11 cellular contexts compared by ENCODE assay signal in the genomic region with DNA sequence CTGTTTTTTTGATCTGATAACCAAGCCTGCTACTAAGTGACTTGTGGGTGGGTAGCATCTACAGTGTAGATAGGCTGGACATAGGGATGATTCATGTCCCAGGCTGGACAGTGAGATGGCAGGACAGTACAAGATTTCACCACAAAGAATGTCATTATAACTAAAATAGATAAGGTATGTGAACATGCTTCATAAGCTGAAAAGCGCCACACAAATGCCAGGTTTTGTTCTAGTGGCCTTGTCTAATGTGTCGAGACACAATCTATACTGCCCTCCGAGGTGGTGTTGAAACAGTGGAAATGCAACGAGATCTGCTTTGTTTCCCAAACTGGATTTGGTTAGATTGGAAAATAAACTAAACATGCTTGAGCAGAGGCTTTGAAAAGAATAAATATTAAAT. TPM values are rescaled to one million over a fixed set of nuclear protein-coding genes. Genes with fewer than 3 reads are reported as not detected.
DNase-seq lines count a peak whose midpoint lies in the region; ATAC-seq and TF ChIP-seq lines count a peak whose summit lies in the region.
"Had no signal": no experiment of that assay in that cellular context is flagged by ENCODE, and none has a peak within 500 bp of the region (broad histone marks: within the 10 kb centered on the region; RNA-seq: fewer than 3 reads in every experiment).

No MANE protein-coding gene starts in this region.

- H3K27ac ChIP-seq in gastroesophageal sphincter (peak overlapping the region in 3 of 4 donors; percentile 18 to 98 (median 29)), tibial nerve (peak overlapping the region; percentile 5 to 96 (median 51)), caudate nucleus (ENCODE audit: low read depth, low read length) (no peak overlapping the region)
- no peak overlapping the region for H3K27ac ChIP-seq in CD4-positive, alpha-beta T cell (ENCODE audit: low read depth, low read length)

- intact Hi-C loops in activated CD8-positive, alpha-beta T cell treated with anti-CD3 and anti-CD28 coated beads for 36 hours (cut with micrococcal nuclease), result no loop called here
- intact Hi-C loops in CD4-positive, alpha-beta T cell (cut with DNase I, micrococcal nuclease), result no loop called here

- peaks cover 6% of the 10 kb centered on the region for H3K4me1 Mint-ChIP-seq in activated CD8-positive, alpha-beta T cell treated with anti-CD3 and anti-CD28 coated beads for 36 hours (ENCODE audit: low read depth)
- H3K4me1 Mint-ChIP-seq in activated CD8-positive, alpha-beta T cell treated with anti-CD3 and anti-CD28 coated beads, Interleukin-2, amount 10 ng/mL, durations not matched to agents 7 days and 5 days (ENCODE audit: low read depth), result peaks cover 31% of the 10 kb centered on the region
- H3K4me1 Mint-ChIP-seq in CD4-positive, alpha-beta T cell (ENCODE audit: low read depth), result peaks cover 4% of the 10 kb centered on the region

- H3K9me3 ChIP-seq in gastroesophageal sphincter (no peaks in the 10 kb centered on the region), tibial nerve (no peaks in the 10 kb centered on the region)
- H3K9me3 ChIP-seq in CD4-positive, alpha-beta T cell (ENCODE audit: control insufficient read depth, low read length), result no peaks in the 10 kb centered on the region

- H3K4me1 ChIP-seq in gastroesophageal sphincter, result peaks cover 18 to 89% (median 38%) of the 10 kb centered on the region in 3 donors
- H3K4me1 ChIP-seq in tibial nerve, result peaks cover 0 to 85% (median 62%) of the 10 kb centered on the region in 4 donors

- no peak overlapping the region for H3K4me3 ChIP-seq in gastroesophageal sphincter
- no peak overlapping the region for H3K4me3 ChIP-seq in tibial nerve

- peak; percentile 17 for TF ChIP-seq CTCF in activated CD8-positive, alpha-beta T cell treated with anti-CD3 and anti-CD28 coated beads for 36 hours (IDR thresholded peaks at IDR 0.05)
- TF ChIP-seq CTCF in gastroesophageal sphincter (IDR thresholded peaks at IDR 0.05) (peak in 2 of 4 experiments; percentile 40 to 63), tibial nerve (IDR thresholded peaks at IDR 0.05) (peak in 2 of 5 experiments; percentile 48 to 54)
- no peak for TF ChIP-seq CTCF in CD4-positive, alpha-beta T cell (IDR thresholded peaks at IDR 0.05)

- TF ChIP-seq EP300 in gastroesophageal sphincter (IDR thresholded peaks at IDR 0.05) (no peak), tibial nerve (IDR thresholded peaks at IDR 0.05) (no peak)

- H3K4me3 Mint-ChIP-seq in activated CD8-positive, alpha-beta T cell treated with anti-CD3 and anti-CD28 coated beads for 36 hours, result no peak overlapping the region
- no peak overlapping the region for H3K4me3 Mint-ChIP-seq in activated CD8-positive, alpha-beta T cell treated with anti-CD3 and anti-CD28 coated beads, Interleukin-2, amount 10 ng/mL, durations not matched to agents 7 days and 5 days
- no peak overlapping the region for H3K4me3 Mint-ChIP-seq in CD4-positive, alpha-beta T cell

- TF ChIP-seq POLR2A in gastroesophageal sphincter (IDR thresholded peaks at IDR 0.05) (no peak), tibial nerve (IDR thresholded peaks at IDR 0.05) (no peak)

- POLR2A ChIA-PET in activated CD8-positive, alpha-beta T cell treated with anti-CD3 and anti-CD28 coated beads for 36 hours (lab: Charles Lee), result no interaction called here
- POLR2A ChIA-PET in activated CD8-positive, alpha-beta T cell treated with anti-CD3 and anti-CD28 coated beads, Interleukin-2, amount 10 ng/mL, durations not matched to agents 7 days and 5 days (lab: Charles Lee), result interaction anchor here (1.0 kb wide), 1 partner anchor 35 kb away, joined by 3 read pairs; no protein-coding TSS in a partner anchor
- POLR2A ChIA-PET in CD4-positive, alpha-beta T cell (lab: Charles Lee), result no interaction called here

- H3K36me3 Mint-ChIP-seq in activated CD8-positive, alpha-beta T cell treated with anti-CD3 and anti-CD28 coated beads for 36 hours (ENCODE audit: low read depth), result no peaks in the 10 kb centered on the region
- peaks cover 42% of the 10 kb centered on the region for H3K36me3 Mint-ChIP-seq in activated CD8-positive, alpha-beta T cell treated with anti-CD3 and anti-CD28 coated beads, Interleukin-2, amount 10 ng/mL, durations not matched to agents 7 days and 5 days (ENCODE audit: low read depth)
- H3K36me3 Mint-ChIP-seq in CD4-positive, alpha-beta T cell (ENCODE audit: low read depth), result no peaks in the 10 kb centered on the region

- no peaks in the 10 kb centered on the region for H3K9me3 Mint-ChIP-seq in activated CD8-positive, alpha-beta T cell treated with anti-CD3 and anti-CD28 coated beads for 36 hours
- no peaks in the 10 kb centered on the region for H3K9me3 Mint-ChIP-seq in activated CD8-positive, alpha-beta T cell treated with anti-CD3 and anti-CD28 coated beads, Interleukin-2, amount 10 ng/mL, durations not matched to agents 7 days and 5 days (ENCODE audit: insufficient read depth)
- no peaks in the 10 kb centered on the region for H3K9me3 Mint-ChIP-seq in CD4-positive, alpha-beta T cell

- 13 to 59% methylated on average over 4 of the region's 4 CpGs for WGBS in gastroesophageal sphincter (ENCODE audit: low coverage in 1 of 2), 2 donors
- WGBS in tibial nerve, 2 donors, result 20 to 54% methylated on average over 4 of the region's 4 CpGs

- H3K36me3 ChIP-seq in gastroesophageal sphincter (peaks cover 0 to 6% of the 10 kb centered on the region in 2 donors), tibial nerve (peaks cover 0 to 11% (median 0%) of the 10 kb centered on the region in 3 donors)

- no peak overlapping the region for H3K27ac Mint-ChIP-seq in activated CD8-positive, alpha-beta T cell treated with anti-CD3 and anti-CD28 coated beads for 36 hours
- H3K27ac Mint-ChIP-seq in activated CD8-positive, alpha-beta T cell treated with anti-CD3 and anti-CD28 coated beads, Interleukin-2, amount 10 ng/mL, durations not matched to agents 7 days and 5 days, result no peak overlapping the region
- no peak overlapping the region for H3K27ac Mint-ChIP-seq in CD4-positive, alpha-beta T cell

- H3K27me3 ChIP-seq in gastroesophageal sphincter (no peaks in the 10 kb centered on the region), tibial nerve (no peaks in the 10 kb centered on the region)
- H3K27me3 ChIP-seq in CD4-positive, alpha-beta T cell (ENCODE audit: control insufficient read depth, insufficient read depth, low read length), result peaks cover 11% of the 10 kb centered on the region

- CTCF ChIA-PET in activated CD8-positive, alpha-beta T cell treated with anti-CD3 and anti-CD28 coated beads for 36 hours (lab: Charles Lee), result no interaction called here
- CTCF ChIA-PET in activated CD8-positive, alpha-beta T cell treated with anti-CD3 and anti-CD28 coated beads, Interleukin-2, amount 10 ng/mL, durations not matched to agents 7 days and 5 days (lab: Charles Lee), result interaction anchor here (0.7 to 1.8 kb wide), 3 partner anchors 31 to 68 kb away, joined by 3 to 6 read pairs (median 4); no protein-coding TSS in a partner anchor
- CTCF ChIA-PET in CD4-positive, alpha-beta T cell (lab: Charles Lee), result no interaction called here

- H3K27me3 Mint-ChIP-seq in activated CD8-positive, alpha-beta T cell treated with anti-CD3 and anti-CD28 coated beads for 36 hours, result peaks cover 19% of the 10 kb centered on the region
- peaks cover 2% of the 10 kb centered on the region for H3K27me3 Mint-ChIP-seq in activated CD8-positive, alpha-beta T cell treated with anti-CD3 and anti-CD28 coated beads, Interleukin-2, amount 10 ng/mL, durations not matched to agents 7 days and 5 days (ENCODE audit: low read depth)
- H3K27me3 Mint-ChIP-seq in CD4-positive, alpha-beta T cell, result peaks cover 31% of the 10 kb centered on the region

- DNase-seq in activated CD8-positive, alpha-beta T cell treated with anti-CD3 and anti-CD28 coated beads for 36 hours, result no peak
- no peak for DNase-seq in activated CD8-positive, alpha-beta T cell treated with anti-CD3 and anti-CD28 coated beads, Interleukin-2, amount 10 ng/mL, durations not matched to agents 7 days and 5 days
- peak; percentile 73 for DNase-seq in SW480 (ENCODE audit: low spot score)
- DNase-seq in tibial nerve (ENCODE audit: low spot score in 2 of 2), result no peak
- DNase-seq in CD4-positive, alpha-beta T cell, result no peak
- DNase-seq in activated effector memory CD4-positive, alpha-beta T cell treated with Interleukin-2 at 50 U/mL for 16 hours, result no peak
- no peak for DNase-seq in caudate nucleus (lab: John Stamatoyannopoulos, UW)
- DNase-seq: activated naive CD4-positive, alpha-beta T cell treated with Interleukin-2 at 50 U/mL for 16 hours; AML-193; MM.1S had no signal

- ATAC-seq in activated CD8-positive, alpha-beta T cell treated with anti-CD3 and anti-CD28 coated beads for 36 hours, result no peak
- ATAC-seq in activated CD8-positive, alpha-beta T cell treated with anti-CD3 and anti-CD28 coated beads, Interleukin-2, amount 10 ng/mL, durations not matched to agents 7 days and 5 days, result no peak
- ATAC-seq in gastroesophageal sphincter, result no peak
- no peak for ATAC-seq in CD4-positive, alpha-beta T cell (ENCODE audit: poor library complexity)

RNA-seq across cellular contexts. Expression of gene LGALS3, which starts 4.4 kb away (rescaled TPM):
- 1 to 10 TPM; 4.5 to 6.0 TPM for total RNA-seq in activated CD8-positive, alpha-beta T cell treated with anti-CD3 and anti-CD28 coated beads for 36 hours
- total RNA-seq in activated CD8-positive, alpha-beta T cell treated with anti-CD3 and anti-CD28 coated beads, Interleukin-2, amount 10 ng/mL, durations not matched to agents 7 days and 5 days, result 10 to 100 TPM; 31.5 to 34.4 TPM
- total RNA-seq in gastroesophageal sphincter, result 100 to 1,000 TPM; 253 to 467 (median 361) TPM
- 100 to 1,000 TPM; 246 to 526 (median 339) TPM for total RNA-seq in tibial nerve
- total RNA-seq in CD4-positive, alpha-beta T cell, result 10 to 100 TPM; 11.7 to 12.1 TPM

RNA-seq across cellular contexts. Expression of gene DLGAP5, which starts 58.0 kb away (rescaled TPM):
- total RNA-seq in activated CD8-positive, alpha-beta T cell treated with anti-CD3 and anti-CD28 coated beads for 36 hours, result 10 to 100 TPM; 75.4 to 84.0 TPM
- 100 to 1,000 TPM; 110 to 112 TPM for total RNA-seq in activated CD8-positive, alpha-beta T cell treated with anti-CD3 and anti-CD28 coated beads, Interleukin-2, amount 10 ng/mL, durations not matched to agents 7 days and 5 days
- 1 to 10 TPM in 1 of 4 donors, under 1 TPM in 1, not detected in 2; 0.23 to 1.2 TPM for total RNA-seq in gastroesophageal sphincter
- under 1 TPM in 2 of 4 donors, not detected in 2; 0.30 to 0.44 TPM for total RNA-seq in tibial nerve
- total RNA-seq in CD4-positive, alpha-beta T cell, result under 1 TPM in 1 of 2 experiments, not detected in 1; 0.25 TPM

Comparison
In these comparisons a context has a peak if more than half of its experiments do, and no peak if none do; other contexts are left out.
1. H3K27ac ChIP-seq: peak in gastroesophageal sphincter (3 of 4) and tibial nerve (4 of 4); none in CD4-positive, alpha-beta T cell (single experiment) and caudate nucleus (single experiment).
2. RNA of gene LGALS3, which starts 4.4 kb away (total RNA-seq): 253 to 467 TPM in gastroesophageal sphincter and 246 to 526 TPM in tibial nerve; 31.5 to 34.4 TPM in activated CD8-positive, alpha-beta T cell treated with anti-CD3 and anti-CD28 coated beads, Interleukin-2, amount 10 ng/mL, durations not matched to agents 7 days and 5 days, 11.7 to 12.1 TPM in CD4-positive, alpha-beta T cell and 4.5 to 6.0 TPM in activated CD8-positive, alpha-beta T cell treated with anti-CD3 and anti-CD28 coated beads for 36 hours; every median in the first group is over 4 times any median in the second.
3. RNA of gene DLGAP5, which starts 58.0 kb away (total RNA-seq): 110 to 112 TPM in activated CD8-positive, alpha-beta T cell treated with anti-CD3 and anti-CD28 coated beads, Interleukin-2, amount 10 ng/mL, durations not matched to agents 7 days and 5 days and 75.4 to 84.0 TPM in activated CD8-positive, alpha-beta T cell treated with anti-CD3 and anti-CD28 coated beads for 36 hours; 0.30 to 0.44 TPM in tibial nerve, 0.25 TPM in CD4-positive, alpha-beta T cell and 0.23 to 1.2 TPM in gastroesophageal sphincter; every median in the first group is over 10 times any median in the second.